1 cellular context compared by ENCODE assay signal in the genomic region with DNA sequence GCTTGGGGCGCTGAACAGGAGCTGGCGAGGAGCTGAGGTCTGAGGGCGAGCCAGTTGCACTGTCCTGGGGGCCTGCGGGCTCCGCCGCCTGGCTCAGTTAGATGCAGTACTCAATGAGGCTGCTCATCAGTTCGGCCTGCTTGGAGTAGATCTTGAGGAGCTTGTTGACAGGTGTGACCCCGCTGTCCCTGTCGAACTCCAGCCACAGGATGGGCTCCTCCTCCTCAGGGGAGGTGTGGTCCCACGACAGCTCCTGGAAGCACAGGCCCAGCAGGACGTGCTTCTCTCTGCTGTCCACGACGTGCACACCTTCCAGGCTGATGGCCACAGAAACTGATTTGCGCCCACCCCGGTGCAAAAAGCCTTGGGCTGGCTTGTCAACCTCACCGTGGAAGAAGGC.
TF ChIP-seq lines count a peak whose summit lies in the region.

No MANE protein-coding gene starts in this region.

TF ChIP-seq in K562, 482 proteins besides CTCF, POLR2A, EP300 and RAD21 (continued from another document):
- TF ChIP-seq CREB1 (IDR thresholded peaks at IDR 0.05) (no peak), CREB1 (CRISPR knock-in tag; IDR thresholded peaks at IDR 0.05) (no peak), ETV6 (IDR thresholded peaks at IDR 0.05; ENCODE audit: borderline replicate concordance in 1 of 2, low read depth in 2 of 2, low read length in 1 of 2) (no peak), ETV6 (CRISPR knock-in tag; IDR thresholded peaks at IDR 0.05; ENCODE audit: borderline replicate concordance) (no peak), MTA1 (IDR thresholded peaks at IDR 0.05; ENCODE audit: borderline replicate concordance) (no peak), EZH2 (IDR thresholded peaks at IDR 0.05; ENCODE audit: borderline replicate concordance, low read depth, low read length) (no peak), XRCC3 (IDR thresholded peaks at IDR 0.05) (no peak), ARNT (IDR thresholded peaks at IDR 0.05) (no peak)
